1 cellular context compared by ENCODE assay signal in the genomic region with DNA sequence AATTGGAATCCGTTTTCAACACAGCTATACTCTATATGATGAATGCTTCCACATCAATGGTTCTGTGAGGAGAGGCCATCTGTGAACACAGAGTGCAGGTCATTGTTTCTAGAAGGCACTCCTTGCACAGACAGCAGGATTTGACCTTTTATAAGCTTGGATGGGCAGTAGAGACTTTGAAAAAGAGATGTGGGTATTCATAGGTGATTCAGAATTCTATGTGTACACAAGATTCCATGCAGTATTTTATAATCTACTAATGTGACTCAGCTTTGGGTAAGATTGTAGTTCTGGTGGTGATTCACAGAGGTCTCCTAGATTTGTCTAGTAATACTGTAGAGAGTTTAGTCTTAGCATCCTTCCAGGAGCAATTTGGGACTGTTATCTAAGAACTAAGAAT.
TF ChIP-seq lines count a peak whose summit lies in the region.

No MANE protein-coding gene starts in this region.

TF ChIP-seq in IMR-90, 13 proteins besides CTCF, POLR2A, EP300 and RAD21 (continued from another document):
- TF ChIP-seq, protein P1, sequence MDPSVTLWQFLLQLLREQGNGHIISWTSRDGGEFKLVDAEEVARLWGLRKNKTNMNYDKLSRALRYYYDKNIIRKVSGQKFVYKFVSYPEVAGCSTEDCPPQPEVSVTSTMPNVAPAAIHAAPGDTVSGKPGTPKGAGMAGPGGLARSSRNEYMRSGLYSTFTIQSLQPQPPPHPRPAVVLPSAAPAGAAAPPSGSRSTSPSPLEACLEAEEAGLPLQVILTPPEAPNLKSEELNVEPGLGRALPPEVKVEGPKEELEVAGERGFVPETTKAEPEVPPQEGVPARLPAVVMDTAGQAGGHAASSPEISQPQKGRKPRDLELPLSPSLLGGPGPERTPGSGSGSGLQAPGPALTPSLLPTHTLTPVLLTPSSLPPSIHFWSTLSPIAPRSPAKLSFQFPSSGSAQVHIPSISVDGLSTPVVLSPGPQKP (IDR thresholded peaks at IDR 0.05; ENCODE audit: borderline replicate concordance, low read depth, low read length), result no peak
- TF ChIP-seq RFX5 (IDR thresholded peaks at IDR 0.05; ENCODE audit: low read depth, low read length), result no peak
- TF ChIP-seq MAFK (IDR thresholded peaks at IDR 0.05; ENCODE audit: low read depth, low read length), result no peak
- TF ChIP-seq NFE2L2 (IDR thresholded peaks at IDR 0.05; ENCODE audit: low read depth, low read length), result no peak
- TF ChIP-seq MAZ (IDR thresholded peaks at IDR 0.05; ENCODE audit: borderline replicate concordance, low read depth, low read length), result no peak
- no peak for TF ChIP-seq FOS (IDR thresholded peaks at IDR 0.05; ENCODE audit: low read depth, low read length)
- no peak for TF ChIP-seq SMC3 (IDR thresholded peaks at IDR 0.05; ENCODE audit: low read depth, low read length)
